ENCODE assay signal across 16 cellular contexts in the genomic region with DNA sequence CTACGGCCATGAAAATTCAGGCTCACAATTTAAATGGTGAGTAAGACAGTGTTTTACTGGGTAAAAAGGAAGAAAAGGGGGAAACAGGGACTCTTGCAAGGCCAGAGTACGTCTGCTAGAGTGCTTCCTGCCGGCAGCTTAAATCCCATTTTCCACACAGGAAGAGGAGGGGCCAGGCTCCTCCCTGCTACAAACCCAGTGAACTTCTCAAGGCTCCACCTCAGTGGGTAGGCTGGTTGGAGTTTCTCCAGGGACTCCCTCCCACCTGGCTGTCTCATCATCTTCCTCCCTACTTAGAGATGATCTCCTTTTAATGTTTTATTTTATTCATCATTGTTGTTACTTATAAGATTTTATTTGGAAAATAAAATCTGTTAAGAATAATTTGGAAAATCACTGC.
"Had no signal": no experiment of that assay in that cellular context is flagged by ENCODE, and none has a peak within 500 bp of the region (broad histone marks: within the 10 kb centered on the region; RNA-seq: fewer than 3 reads in every experiment).

No MANE protein-coding gene starts in this region.

- ATAC-seq: foreskin keratinocyte, left colon, left ventricle myocardium superior, mucosa of descending colon had no signal

- H3K4me3 ChIP-seq: colonic mucosa, mucosa of descending colon, smooth muscle cell, thyroid gland had no signal

- FAIRE-seq: endothelial cell of umbilical vein, urothelium cell line had no signal

- H3K4me2 ChIP-seq: smooth muscle cell had no signal

- H3K9me3 ChIP-seq: colonic mucosa, mucosa of descending colon, thyroid gland had no signal

- H3K36me3 ChIP-seq: colonic mucosa, thyroid gland had no signal

- DNase-seq: colonic mucosa; dermis blood vessel endothelial cell; effector CD4-positive, alpha-beta T cell; endodermal cell; erythroblast; foreskin keratinocyte; immature natural killer cell; left colon; left ventricle myocardium superior; mucosa of descending colon; stimulated activated CD4-positive, alpha-beta T cell treated with anti-CD3 and anti-CD28 coated beads, Interleukin-2, amount 100 ng/mL, for 48 hours; stimulated activated naive CD4-positive, alpha-beta T cell treated with Interleukin-2 at 50 U/mL for 16 hours; thyroid gland had no signal

- H3K4me1 ChIP-seq: colonic mucosa, foreskin keratinocyte, thyroid gland had no signal

- H3K27ac ChIP-seq: colonic mucosa, foreskin keratinocyte, thyroid gland had no signal

- H3K27me3 ChIP-seq: colonic mucosa, foreskin keratinocyte, thyroid gland had no signal
